ENCODE assay signal across 1 cellular context in the genomic region with DNA sequence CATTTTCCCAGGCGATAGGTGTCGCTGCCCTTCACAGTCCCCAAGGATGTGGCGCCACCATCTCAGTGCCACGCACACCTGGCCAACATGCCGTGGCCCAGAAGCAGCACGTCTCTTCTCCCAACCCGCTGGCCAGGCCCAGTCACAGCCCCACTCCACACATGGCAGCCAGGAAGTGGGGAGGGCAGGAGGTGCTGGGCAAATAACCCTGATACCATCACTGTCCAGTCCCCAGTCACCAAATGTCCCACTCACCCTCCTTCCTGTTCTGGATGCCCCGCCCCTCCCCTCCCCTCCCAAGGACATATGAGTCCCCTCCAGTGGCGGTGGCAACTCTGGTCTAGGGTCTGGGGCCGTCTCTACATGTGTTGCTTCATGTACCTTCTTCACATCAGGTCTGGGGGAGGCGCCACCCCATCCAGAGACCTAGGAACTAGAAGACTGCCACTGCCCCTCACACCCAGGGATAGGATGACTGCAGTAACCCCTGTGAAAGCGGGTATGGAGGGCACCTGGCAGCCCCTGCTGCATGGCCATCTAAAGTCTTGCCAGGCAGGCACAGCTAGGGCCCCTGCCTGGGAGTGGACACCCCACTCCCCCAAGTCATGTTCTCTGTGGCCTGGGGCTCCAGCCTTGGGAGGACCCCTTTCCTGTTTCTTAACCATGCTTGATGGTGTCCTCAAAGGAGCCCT.
TF ChIP-seq lines count a peak whose summit lies in the region.

No MANE protein-coding gene starts in this region.

TF ChIP-seq in GM12878, 131 proteins besides CTCF, POLR2A, EP300 and RAD21:
- TF ChIP-seq, protein P1, sequence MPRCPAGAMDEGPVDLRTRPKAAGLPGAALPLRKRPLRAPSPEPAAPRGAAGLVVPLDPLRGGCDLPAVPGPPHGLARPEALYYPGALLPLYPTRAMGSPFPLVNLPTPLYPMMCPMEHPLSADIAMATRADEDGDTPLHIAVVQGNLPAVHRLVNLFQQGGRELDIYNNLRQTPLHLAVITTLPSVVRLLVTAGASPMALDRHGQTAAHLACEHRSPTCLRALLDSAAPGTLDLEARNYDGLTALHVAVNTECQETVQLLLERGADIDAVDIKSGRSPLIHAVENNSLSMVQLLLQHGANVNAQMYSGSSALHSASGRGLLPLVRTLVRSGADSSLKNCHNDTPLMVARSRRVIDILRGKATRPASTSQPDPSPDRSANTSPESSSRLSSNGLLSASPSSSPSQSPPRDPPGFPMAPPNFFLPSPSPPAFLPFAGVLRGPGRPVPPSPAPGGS (IDR thresholded peaks at IDR 0.05; ENCODE audit: borderline replicate concordance, insufficient read depth, low read depth, low read length, poor library complexity, severe bottlenecking), result no peak
- TF ChIP-seq TCF3 (IDR thresholded peaks at IDR 0.05; ENCODE audit: borderline replicate concordance, insufficient read depth, low read depth, low read length), result no peak
